Comparison of ENCODE assay signal across 7 cellular contexts in the genomic region with DNA sequence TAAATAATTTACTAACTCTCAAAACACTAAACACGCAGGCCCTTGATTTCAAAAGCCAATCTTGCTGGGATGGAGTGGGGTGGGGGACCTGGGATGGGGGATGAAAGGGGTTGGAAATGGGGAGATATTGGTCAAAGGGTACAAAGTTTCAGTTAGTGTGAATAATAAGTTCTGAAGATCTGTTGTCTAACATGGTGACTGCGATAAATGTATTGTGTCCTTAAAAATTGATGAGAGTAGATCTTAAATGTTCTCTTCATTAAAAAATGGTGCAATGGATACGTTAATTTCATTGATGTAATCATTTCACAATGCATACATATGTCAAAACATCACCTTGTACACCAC. TPM values are rescaled to one million over a fixed set of nuclear protein-coding genes. Genes with fewer than 3 reads are reported as not detected.
DNase-seq lines count a peak whose midpoint lies in the region; FAIRE-seq and TF ChIP-seq lines count a peak whose summit lies in the region.

No MANE protein-coding gene starts in this region.

- H3K4me1 ChIP-seq in HAP-1: no peaks in the 10 kb centered on the region
- peaks cover 0 to 3% of the 10 kb centered on the region in 2 donors for H3K4me1 ChIP-seq in small intestine (ENCODE audit: control insufficient read depth in 2 of 2, insufficient read depth in 1 of 2, low read depth in 1 of 2, low read length in 1 of 2)

- in situ Hi-C loops in HAP-1 (cut with MboI; ENCODE audit: low sequenced_read_pairs): loop anchor here (10.0 to 25.0 kb wide), 3 partner anchors 547 to 722 kb away; no protein-coding TSS in a partner anchor

- no peak for TF ChIP-seq CTCF in fibroblast of villous mesenchyme (IDR thresholded peaks at IDR 0.05; ENCODE audit: insufficient read depth, low read depth, low read length)

- H3K9ac ChIP-seq in SK-N-MC (ENCODE audit: insufficient read length): peak overlapping the region; percentile 91

- FAIRE-seq in small intestine (lab: Jason Lieb, UNC): no peak

- H3K27ac ChIP-seq in SK-N-MC (peak overlapping the region; percentile 92), small intestine (ENCODE audit: low read depth in 1 of 2, low read length in 1 of 2) (peak overlapping the region; percentile 91 to 99)

- H3K27me3 ChIP-seq in HAP-1 (ENCODE audit: low read depth) (no peaks in the 10 kb centered on the region), small intestine (ENCODE audit: control insufficient read depth in 2 of 2, insufficient read depth in 2 of 2, low read length in 2 of 2) (no peaks in the 10 kb centered on the region)

- H3K9me3 ChIP-seq in HAP-1 (peaks cover 3% of the 10 kb centered on the region; the same call in 1 of the 2 replicates), SK-N-MC (ENCODE audit: low read depth, low read length) (peaks cover 7% of the 10 kb centered on the region; the same call in 1 of the 2 replicates), small intestine (ENCODE audit: control insufficient read depth, low read depth) (no peaks in the 10 kb centered on the region)

- WGBS in small intestine, 3 donors: 38 to 46% (median 43%) methylated on average over 3 of the region's 3 CpGs

- no peak for DNase-seq in HAP-1 (ENCODE audit: low spot score in 2 of 2)
- DNase-seq in SK-N-MC (ENCODE audit: low read depth, low spot score): no peak
- no peak for DNase-seq in fibroblast of villous mesenchyme (ENCODE audit: low read depth)
- no peak for DNase-seq in small intestine
- DNase-seq in 8988T: no peak
- DNase-seq in NCI-H2227 treated with DMSO at 0.1 percent for 48 hours (lab: John Stamatoyannopoulos, UW): no peak
- DNase-seq in AML-193 (lab: John Stamatoyannopoulos, UW): no peak

- H3K4me3 ChIP-seq in HAP-1 (peak overlapping the region; percentile 66), SK-N-MC (peak overlapping the region; percentile 77), fibroblast of villous mesenchyme (ENCODE audit: low read depth, low read length) (peak overlapping the region; percentile 84), small intestine (ENCODE audit: low read depth in 1 of 2, low read length in 2 of 2) (peak overlapping the region; percentile 52 to 79)

- no peaks in the 10 kb centered on the region for H3K36me3 ChIP-seq in HAP-1 (replicated peaks)
- 0 out of 2 replicates have a peak, but pooled peaks cover 5% of the 10 kb centered on the region for H3K36me3 ChIP-seq in SK-N-MC (ENCODE audit: insufficient read depth, low read length)
- no peaks in the 10 kb centered on the region for H3K36me3 ChIP-seq in small intestine (ENCODE audit: control insufficient read depth in 2 of 2, insufficient read depth in 2 of 2, low read length in 2 of 2)

RNA-seq across cellular contexts. Expression of gene ACYP2, which starts 0.5 kb away (rescaled TPM):
- total RNA-seq in fibroblast of villous mesenchyme: 7.4 and 16.0 TPM in 2 replicates
- polyA plus RNA-seq in small intestine: 10 to 100 TPM; 12.7 to 17.3 (median 13.2) TPM
